ENCODE assay signal across 15 cellular contexts in the genomic region with DNA sequence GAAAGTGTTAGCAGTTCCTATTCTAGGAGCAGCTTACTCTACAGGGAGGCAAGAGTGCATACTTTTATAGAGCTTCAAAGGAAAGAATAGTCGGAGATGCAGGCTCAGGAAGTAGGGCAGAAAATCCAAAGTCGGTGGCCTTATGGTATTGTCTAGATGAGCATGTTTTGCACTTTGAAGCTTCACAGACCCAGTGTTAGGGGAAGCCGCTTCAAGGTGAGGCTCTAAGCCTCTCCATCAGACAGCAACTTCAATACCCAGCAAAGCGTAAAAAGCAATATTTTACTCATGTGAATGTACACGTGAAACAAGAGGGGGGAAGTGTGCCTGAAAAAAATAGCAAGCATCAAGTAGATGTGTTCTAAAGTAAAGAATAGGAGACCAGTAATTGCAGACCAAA.
DNase-seq lines count a peak whose midpoint lies in the region; ATAC-seq and TF ChIP-seq lines count a peak whose summit lies in the region.
"Had no signal": no experiment of that assay in that cellular context is flagged by ENCODE, and none has a peak within 500 bp of the region (broad histone marks: within the 10 kb centered on the region; RNA-seq: fewer than 3 reads in every experiment).

No MANE protein-coding gene starts in this region.

- H3K9me3 Mint-ChIP-seq in CD8-positive, alpha-beta T cell, result no peaks in the 10 kb centered on the region
- H3K9me3 Mint-ChIP-seq in activated naive CD8-positive, alpha-beta T cell treated with anti-CD3 and anti-CD28 coated beads for 36 hours, result no peaks in the 10 kb centered on the region
- H3K9me3 Mint-ChIP-seq: activated B cell treated with CpG ODN at 0.5 μM for 24 hours had no signal

- H3K27ac ChIP-seq in CD8-positive, alpha-beta T cell (ENCODE audit: low read depth, low read length), result no peak overlapping the region
- H3K27ac ChIP-seq in ovary, result no peak overlapping the region
- H3K27ac ChIP-seq: coronary artery, heart right ventricle, PC-9, suprapubic skin, uterus had no signal

- H3K4me3 Mint-ChIP-seq in CD8-positive, alpha-beta T cell, result peak overlapping the region; percentile 1
- no peak overlapping the region for H3K4me3 Mint-ChIP-seq in activated naive CD8-positive, alpha-beta T cell treated with anti-CD3 and anti-CD28 coated beads for 36 hours
- H3K4me3 Mint-ChIP-seq: activated B cell treated with CpG ODN at 0.5 μM for 24 hours had no signal

- H3K27ac Mint-ChIP-seq in CD8-positive, alpha-beta T cell, result peak overlapping the region; percentile 91
- peak overlapping the region; percentile 32 for H3K27ac Mint-ChIP-seq in activated naive CD8-positive, alpha-beta T cell treated with anti-CD3 and anti-CD28 coated beads for 36 hours
- H3K27ac Mint-ChIP-seq: activated B cell treated with CpG ODN at 0.5 μM for 24 hours had no signal

- TF ChIP-seq CTCF in CD8-positive, alpha-beta T cell (IDR thresholded peaks at IDR 0.05), result no peak
- TF ChIP-seq CTCF in Loucy (conservative IDR thresholded peaks at IDR 0.05; ENCODE audit: low read length) (no peak), ovary (IDR thresholded peaks at IDR 0.05) (no peak)

- ATAC-seq in CD8-positive, alpha-beta T cell, result peak; percentile 12

- no peaks in the 10 kb centered on the region for H3K27me3 Mint-ChIP-seq in CD8-positive, alpha-beta T cell (ENCODE audit: low read depth)
- no peaks in the 10 kb centered on the region for H3K27me3 Mint-ChIP-seq in activated naive CD8-positive, alpha-beta T cell treated with anti-CD3 and anti-CD28 coated beads for 36 hours
- H3K27me3 Mint-ChIP-seq: activated B cell treated with CpG ODN at 0.5 μM for 24 hours had no signal

- no peak for TF ChIP-seq POLR2A in ovary (IDR thresholded peaks at IDR 0.05)

- POLR2A ChIA-PET in CD8-positive, alpha-beta T cell (lab: Charles Lee), result interaction anchor here (0.9 to 7.4 kb wide), 10 partner anchors 9 to 199 kb away, joined by 3 to 97 read pairs (median 4); a partner anchor contains a TSS

- H3K9ac ChIP-seq in Loucy (ENCODE audit: low read depth, low read length, poor library complexity, severe bottlenecking), result peak overlapping the region; percentile 19

- peaks cover 67% of the 10 kb centered on the region for H3K4me1 Mint-ChIP-seq in CD8-positive, alpha-beta T cell (ENCODE audit: low read depth)
- peaks cover 69% of the 10 kb centered on the region for H3K4me1 Mint-ChIP-seq in activated naive CD8-positive, alpha-beta T cell treated with anti-CD3 and anti-CD28 coated beads for 36 hours

- no peak overlapping the region for H3K4me3 ChIP-seq in CD8-positive, alpha-beta T cell (ENCODE audit: low read depth, low read length)
- no peak overlapping the region for H3K4me3 ChIP-seq in Loucy (ENCODE audit: low read length, poor library complexity, severe bottlenecking)
- H3K4me3 ChIP-seq in ovary, result no peak overlapping the region
- H3K4me3 ChIP-seq: coronary artery, heart right ventricle, PC-9, suprapubic skin, uterus had no signal

- no peaks in the 10 kb centered on the region for H3K27me3 ChIP-seq in CD8-positive, alpha-beta T cell (ENCODE audit: insufficient read depth, low read length)
- H3K27me3 ChIP-seq in Loucy (ENCODE audit: insufficient read depth, low read length, poor library complexity, severe bottlenecking), result no peaks in the 10 kb centered on the region
- no peaks in the 10 kb centered on the region for H3K27me3 ChIP-seq in ovary
- H3K27me3 ChIP-seq: heart right ventricle, suprapubic skin, uterus had no signal

- intact Hi-C loops in CD8-positive, alpha-beta T cell (cut with DNase I, micrococcal nuclease), result loop anchor here (1.0 to 2.0 kb wide), 4 partner anchors 9 to 249 kb away; a partner anchor contains a TSS
- intact Hi-C loops in ovary (cut with DNase I), result no loop called here

- no peak for TF ChIP-seq EP300 in ovary (IDR thresholded peaks at IDR 0.05)

- no peaks in the 10 kb centered on the region for H3K9me2 ChIP-seq in Loucy (replicated peaks; ENCODE audit: low read depth, low read length)

- H3K36me3 ChIP-seq in CD8-positive, alpha-beta T cell (ENCODE audit: insufficient read depth, low read length), result no peaks in the 10 kb centered on the region
- H3K36me3 ChIP-seq in Loucy (ENCODE audit: insufficient read depth, low read length) (no peaks in the 10 kb centered on the region), ovary (no peaks in the 10 kb centered on the region)
- H3K36me3 ChIP-seq: heart right ventricle, suprapubic skin, uterus had no signal

- H3F3A ChIP-seq in Loucy (ENCODE audit: low read depth), result peaks cover 15% of the 10 kb centered on the region

- no peaks in the 10 kb centered on the region for H3K9me3 ChIP-seq in CD8-positive, alpha-beta T cell (ENCODE audit: low read length)
- H3K9me3 ChIP-seq in Loucy (ENCODE audit: insufficient read depth, low read depth, low read length) (no peaks in the 10 kb centered on the region), ovary (no peaks in the 10 kb centered on the region)
- H3K9me3 ChIP-seq: suprapubic skin, uterus had no signal

- peak; percentile 86 for DNase-seq in NCI-H2227 treated with DMSO at 0.1 percent for 48 hours (lab: John Stamatoyannopoulos, UW)
- no peak for DNase-seq in NCI-H2227 (lab: John Stamatoyannopoulos, UW; ENCODE audit: unreplicated experiment)
- DNase-seq in CD8-positive, alpha-beta T cell, result no peak
- no peak for DNase-seq in activated naive CD8-positive, alpha-beta T cell treated with anti-CD3 and anti-CD28 coated beads for 36 hours
- no peak for DNase-seq in putamen (ENCODE audit: low spot score)
- DNase-seq in AG20443 (ENCODE audit: low spot score), result no peak
- no peak for DNase-seq in ovary
- DNase-seq: GF-D8 had no signal

- no peaks in the 10 kb centered on the region for H3K79me2 ChIP-seq in Loucy (ENCODE audit: insufficient read depth, low read length)

- H3K4me1 ChIP-seq in CD8-positive, alpha-beta T cell (ENCODE audit: insufficient read depth, low read length), result peaks cover 62% of the 10 kb centered on the region
- H3K4me1 ChIP-seq in Loucy (ENCODE audit: insufficient read depth, low read length, poor library complexity, severe bottlenecking) (peaks cover 83% of the 10 kb centered on the region), ovary (ENCODE audit: insufficient read depth) (no peaks in the 10 kb centered on the region)
- H3K4me1 ChIP-seq: suprapubic skin, uterus had no signal

- H3K4me2 ChIP-seq in Loucy (ENCODE audit: low read depth, low read length, poor library complexity, severe bottlenecking), result peak overlapping the region; percentile 58
- H3K4me2 ChIP-seq: PC-9 had no signal

- H3K36me3 Mint-ChIP-seq in CD8-positive, alpha-beta T cell, result no peaks in the 10 kb centered on the region
- peaks cover under 1% of the 10 kb centered on the region for H3K36me3 Mint-ChIP-seq in activated naive CD8-positive, alpha-beta T cell treated with anti-CD3 and anti-CD28 coated beads for 36 hours

- WGBS in ovary, 3 donors, result 89 to 96% (median 94%) methylated on average over 5 of the region's 5 CpGs

- CTCF ChIA-PET in CD8-positive, alpha-beta T cell (lab: Charles Lee), result interaction anchor here (0.6 to 19.0 kb wide), 46 partner anchors 9 to 249 kb away, joined by 3 to 508 read pairs (median 8); a partner anchor contains a TSS

- H2AFZ ChIP-seq in Loucy (ENCODE audit: low read length), result no peak overlapping the region
- H2AFZ ChIP-seq: PC-9 had no signal

- no peaks in the 10 kb centered on the region for H4K20me1 ChIP-seq in Loucy (ENCODE audit: insufficient read depth, low read length, poor library complexity, severe bottlenecking)

Comparison
In these comparisons a context has a peak if more than half of its experiments do, and no peak if none do; other contexts are left out.
1. intact Hi-C loops: an anchor here in CD8-positive, alpha-beta T cell (1.0 to 2.0 kb wide); none called in ovary.